ENCODE assay signal across 8 cellular contexts in genomic region chr3:112643621-112644236, GRCh38. TPM values are rescaled to one million over a fixed set of nuclear protein-coding genes. Genes with fewer than 3 reads are reported as not detected.
DNase-seq lines count a peak whose midpoint lies in the region; ATAC-seq and TF ChIP-seq lines count a peak whose summit lies in the region.

No MANE protein-coding gene starts in this region.

- POLR2A ChIA-PET in activated CD4-positive, alpha-beta T cell treated with anti-CD3 and anti-CD28 coated beads, Interleukin-2, amount 10 ng/mL, durations not matched to agents 7 days and 5 days (lab: Charles Lee) = no interaction called here
- POLR2A ChIA-PET in activated CD4-positive, alpha-beta memory T cell treated with anti-CD3 and anti-CD28 coated beads for 36 hours (lab: Charles Lee) = no interaction called here

- H3K27ac Mint-ChIP-seq in activated CD4-positive, alpha-beta T cell treated with anti-CD3 and anti-CD28 coated beads, Interleukin-2, amount 10 ng/mL, durations not matched to agents 7 days and 5 days = peak overlapping the region; percentile 25
- no peak overlapping the region for H3K27ac Mint-ChIP-seq in activated CD4-positive, alpha-beta memory T cell treated with anti-CD3 and anti-CD28 coated beads for 36 hours
- H3K27ac Mint-ChIP-seq in glutamatergic neuron (ENCODE audit: unreplicated experiment) = no peak overlapping the region
- H3K27ac Mint-ChIP-seq in stimulated activated naive CD8-positive, alpha-beta T cell treated with anti-CD3 and anti-CD28 coated beads, Interleukin-15, amount 100 ng/mL, for 72 hours = no peak overlapping the region

- no peak for TF ChIP-seq CTCF in glutamatergic neuron (IDR thresholded peaks at IDR 0.05; ENCODE audit: partially characterized antibody, unreplicated experiment)

- CTCF ChIA-PET in activated CD4-positive, alpha-beta T cell treated with anti-CD3 and anti-CD28 coated beads, Interleukin-2, amount 10 ng/mL, durations not matched to agents 7 days and 5 days (lab: Charles Lee) = interaction anchor here (0.6 to 5.0 kb wide), 19 partner anchors 9 to 404 kb away, joined by 3 to 28 read pairs (median 7); partner anchors contain the start of genes GTPBP8 and SLC9C1
- CTCF ChIA-PET in activated CD4-positive, alpha-beta memory T cell treated with anti-CD3 and anti-CD28 coated beads for 36 hours (lab: Charles Lee) = interaction anchor here (0.9 to 5.2 kb wide), 22 partner anchors 9 to 644 kb away, joined by 3 to 79 read pairs (median 12); partner anchors contain the start of genes CD200R1 and GTPBP8

- H3K4me3 Mint-ChIP-seq in activated CD4-positive, alpha-beta T cell treated with anti-CD3 and anti-CD28 coated beads, Interleukin-2, amount 10 ng/mL, durations not matched to agents 7 days and 5 days = no peak overlapping the region
- H3K4me3 Mint-ChIP-seq in activated CD4-positive, alpha-beta memory T cell treated with anti-CD3 and anti-CD28 coated beads for 36 hours = peak overlapping the region; percentile 63
- peak overlapping the region; percentile 4 for H3K4me3 Mint-ChIP-seq in glutamatergic neuron (ENCODE audit: unreplicated experiment)
- peak overlapping the region; percentile 63 to 72 for H3K4me3 Mint-ChIP-seq in stimulated activated naive CD8-positive, alpha-beta T cell treated with anti-CD3 and anti-CD28 coated beads, Interleukin-15, amount 100 ng/mL, for 72 hours

- H3K27me3 Mint-ChIP-seq in activated CD4-positive, alpha-beta T cell treated with anti-CD3 and anti-CD28 coated beads, Interleukin-2, amount 10 ng/mL, durations not matched to agents 7 days and 5 days = peaks cover 4% of the 10 kb centered on the region
- H3K27me3 Mint-ChIP-seq in activated CD4-positive, alpha-beta memory T cell treated with anti-CD3 and anti-CD28 coated beads for 36 hours = peaks cover 3% of the 10 kb centered on the region
- no peaks in the 10 kb centered on the region for H3K27me3 Mint-ChIP-seq in glutamatergic neuron (ENCODE audit: unreplicated experiment)
- H3K27me3 Mint-ChIP-seq in stimulated activated naive CD8-positive, alpha-beta T cell treated with anti-CD3 and anti-CD28 coated beads, Interleukin-15, amount 100 ng/mL, for 72 hours = peaks cover 38% of the 10 kb centered on the region

- DNase-seq in activated CD4-positive, alpha-beta T cell treated with anti-CD3 and anti-CD28 coated beads, Interleukin-2, amount 10 ng/mL, durations not matched to agents 7 days and 5 days = no peak
- DNase-seq in activated CD4-positive, alpha-beta T cell treated with anti-CD3 and anti-CD28 coated beads, Interleukin-2, amount 50 U/mL, for 48 hours = no peak
- no peak for DNase-seq in activated CD4-positive, alpha-beta memory T cell treated with anti-CD3 and anti-CD28 coated beads for 36 hours
- DNase-seq in glutamatergic neuron (no peak), glomerular visceral epithelial cell (ENCODE audit: extremely low spot score) (no peak)
- DNase-seq in stimulated activated naive CD8-positive, alpha-beta T cell treated with anti-CD3 and anti-CD28 coated beads, Interleukin-15, amount 100 ng/mL, for 72 hours = no peak

- peaks cover 26% of the 10 kb centered on the region for H3K4me1 Mint-ChIP-seq in activated CD4-positive, alpha-beta T cell treated with anti-CD3 and anti-CD28 coated beads, Interleukin-2, amount 10 ng/mL, durations not matched to agents 7 days and 5 days
- H3K4me1 Mint-ChIP-seq in activated CD4-positive, alpha-beta memory T cell treated with anti-CD3 and anti-CD28 coated beads for 36 hours (ENCODE audit: low read depth) = peaks cover 20% of the 10 kb centered on the region
- H3K4me1 Mint-ChIP-seq in glutamatergic neuron (ENCODE audit: low read depth, unreplicated experiment) = peaks cover 7% of the 10 kb centered on the region
- peaks cover 28% of the 10 kb centered on the region for H3K4me1 Mint-ChIP-seq in stimulated activated naive CD8-positive, alpha-beta T cell treated with anti-CD3 and anti-CD28 coated beads, Interleukin-15, amount 100 ng/mL, for 72 hours

- H3K36me3 Mint-ChIP-seq in activated CD4-positive, alpha-beta T cell treated with anti-CD3 and anti-CD28 coated beads, Interleukin-2, amount 10 ng/mL, durations not matched to agents 7 days and 5 days (ENCODE audit: low read depth) = no peaks in the 10 kb centered on the region
- no peaks in the 10 kb centered on the region for H3K36me3 Mint-ChIP-seq in activated CD4-positive, alpha-beta memory T cell treated with anti-CD3 and anti-CD28 coated beads for 36 hours
- no peaks in the 10 kb centered on the region for H3K36me3 Mint-ChIP-seq in glutamatergic neuron (ENCODE audit: unreplicated experiment)

- peak; percentile 48 for ATAC-seq in stimulated activated naive CD8-positive, alpha-beta T cell treated with anti-CD3 and anti-CD28 coated beads, Interleukin-15, amount 100 ng/mL, for 72 hours
- ATAC-seq in GM21381 (IDR thresholded peaks at IDR 0.05; ENCODE audit: unreplicated experiment) (no peak), GM21423 (IDR thresholded peaks at IDR 0.05; ENCODE audit: unreplicated experiment) (no peak)

- H3K9me3 Mint-ChIP-seq in activated CD4-positive, alpha-beta T cell treated with anti-CD3 and anti-CD28 coated beads, Interleukin-2, amount 10 ng/mL, durations not matched to agents 7 days and 5 days = peaks cover under 1% of the 10 kb centered on the region
- no peaks in the 10 kb centered on the region for H3K9me3 Mint-ChIP-seq in activated CD4-positive, alpha-beta memory T cell treated with anti-CD3 and anti-CD28 coated beads for 36 hours
- H3K9me3 Mint-ChIP-seq in glutamatergic neuron (ENCODE audit: unreplicated experiment) = no peaks in the 10 kb centered on the region
- H3K9me3 Mint-ChIP-seq in stimulated activated naive CD8-positive, alpha-beta T cell treated with anti-CD3 and anti-CD28 coated beads, Interleukin-15, amount 100 ng/mL, for 72 hours = no peaks in the 10 kb centered on the region

- intact Hi-C loops in activated CD4-positive, alpha-beta memory T cell treated with anti-CD3 and anti-CD28 coated beads for 36 hours (cut with micrococcal nuclease) = loop anchor here (1.0 to 5.0 kb wide), 6 partner anchors 33 to 645 kb away; no protein-coding TSS in a partner anchor

RNA-seq across cellular contexts. Expression of gene CCDC80, which starts 2.8 kb away (rescaled TPM):
- not detected for total RNA-seq in activated CD4-positive, alpha-beta T cell treated with anti-CD3 and anti-CD28 coated beads, Interleukin-2, amount 10 ng/mL, durations not matched to agents 7 days and 5 days
- not detected for total RNA-seq in activated CD4-positive, alpha-beta memory T cell treated with anti-CD3 and anti-CD28 coated beads for 36 hours
- 0.86 TPM for total RNA-seq in glutamatergic neuron (ENCODE audit: unreplicated experiment)
